6 cellular contexts compared by ENCODE assay signal in the genomic region with DNA sequence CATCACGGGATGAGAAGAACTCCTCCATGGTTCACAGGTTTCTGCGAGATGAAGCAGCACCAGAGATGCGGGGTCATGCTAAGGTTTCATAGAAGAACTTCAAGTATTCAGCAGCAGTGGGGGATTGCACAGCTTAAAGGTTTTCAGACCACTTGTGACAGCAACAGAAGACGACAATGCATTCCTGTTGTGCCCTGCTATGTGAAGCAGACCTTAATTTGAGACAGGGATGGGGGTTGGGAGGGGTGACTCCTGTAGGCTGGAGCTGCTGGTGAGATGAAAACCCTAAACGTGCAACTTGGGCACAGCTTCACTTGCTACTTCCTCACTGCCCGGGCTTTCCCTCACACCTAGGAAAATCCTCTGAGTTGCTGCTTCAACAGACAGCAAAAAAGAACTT.
"Had no signal": no experiment of that assay in that cellular context is flagged by ENCODE, and none has a peak within 500 bp of the region (broad histone marks: within the 10 kb centered on the region; RNA-seq: fewer than 3 reads in every experiment).

No MANE protein-coding gene starts in this region.

- H3K9me3 Mint-ChIP-seq: H9 had no signal

- DNase-seq: GOT3, H9, HCEC 1CT, IMR-90, KG1 had no signal

- H3K27ac Mint-ChIP-seq: H9 had no signal

- ATAC-seq: K562 had no signal

- H3K4me3 Mint-ChIP-seq: H9 had no signal

- H3K4me3 ChIP-seq: K562 had no signal
